8 cellular contexts compared by ENCODE assay signal in genomic region chr5:115544371-115545064, GRCh38. TPM values are rescaled to one million over a fixed set of nuclear protein-coding genes. Genes with fewer than 3 reads are reported as not detected.
DNase-seq lines count a peak whose midpoint lies in the region; ATAC-seq, FAIRE-seq and TF ChIP-seq lines count a peak whose summit lies in the region.

Gene FEM1C, minus strand, starts transcription at chr5:115544775. Its CDS starts 1,282 bp downstream, at chr5:115543493.

- H3K4me3 ChIP-seq in OCI-LY7 (ENCODE audit: low read depth, low read length, poor library complexity, severe bottlenecking) = peak within 1 kb of the TSS; percentile 92
- peak within 1 kb of the TSS; percentile 80 for H3K4me3 ChIP-seq in epithelial cell of esophagus (ENCODE audit: low read length)
- H3K4me3 ChIP-seq in mucosa of descending colon = peak within 1 kb of the TSS; percentile 80

- H3K4me1 ChIP-seq in OCI-LY7 (ENCODE audit: insufficient read depth, low read length, poor library complexity, severe bottlenecking) = peaks cover 31% of the 10 kb centered on the region
- H3K4me1 ChIP-seq in mucosa of descending colon (ENCODE audit: low read depth) = peaks cover 21% of the 10 kb centered on the region

- DNase-seq in D721Med (ENCODE audit: insufficient read length, low spot score) (peak; percentile 65), HuH-7.5 (ENCODE audit: low spot score) (peak; percentile 73), OCI-LY7 (ENCODE audit: low spot score) (peak; percentile 96), activated T-cell treated with anti-CD3 and anti-CD28 coated beads for 24 hours (ENCODE audit: low read depth) (peak; percentile 97), epithelial cell of esophagus (ENCODE audit: low read depth) (peak; percentile 99), mucosa of descending colon (peak; percentile 99)
- DNase-seq in stimulated activated CD8-positive, alpha-beta memory T cell treated with anti-CD3 and anti-CD28 coated beads, Interleukin-4, amount 100 ng/mL, for 24 hours (ENCODE audit: low read depth) = peak; percentile 99

- H3K9me3 ChIP-seq in OCI-LY7 (ENCODE audit: low read length) (peaks cover 13% of the 10 kb centered on the region; the same call in 1 of the 2 replicates), mucosa of descending colon (peaks cover 11% of the 10 kb centered on the region)

- H4K20me1 ChIP-seq in OCI-LY7 (ENCODE audit: insufficient read depth, low read length) = peaks cover 40% of the 10 kb centered on the region

- peak within 1 kb of the TSS; percentile 79 for H3K27ac ChIP-seq in OCI-LY7 (ENCODE audit: low read depth, low read length, poor library complexity, severe bottlenecking)

- CTCF ChIA-PET in OCI-LY7 (lab: Charles Lee; ENCODE audit: unreplicated experiment) = no interaction called here

- H3K36me3 ChIP-seq in OCI-LY7 (ENCODE audit: insufficient read depth, low read length) (peaks cover 38% of the 10 kb centered on the region), mucosa of descending colon (ENCODE audit: low read depth) (no peaks in the 10 kb centered on the region)

- peak within 1 kb of the TSS; percentile 82; the same call in 1 of the 2 replicates for H2AFZ ChIP-seq in OCI-LY7 (ENCODE audit: low read length)

- intact Hi-C loops in OCI-LY7 (cut with micrococcal nuclease; ENCODE audit: unreplicated experiment) = loop anchor here (1.0 to 5.0 kb wide), 4 partner anchors 43 to 543 kb away; partner anchors contain the start of genes AP3S1, ATG12, COMMD10 and TMED7
- intact Hi-C loops in mucosa of descending colon (cut with DNase I, micrococcal nuclease) = loop anchor here in 1 of 2 donors (5.0 kb wide), 1 partner anchor 298 kb away; the partner anchor contains the start of genes AP3S1 and ATG12

- TF ChIP-seq CTCF in D721Med (IDR thresholded peaks at IDR 0.05; ENCODE audit: insufficient read depth, missing control alignments) (no peak), OCI-LY7 (conservative IDR thresholded peaks at IDR 0.05; ENCODE audit: low read length) (no peak), epithelial cell of esophagus (IDR thresholded peaks at IDR 0.05; ENCODE audit: insufficient read depth, low read depth, low read length, missing control alignments) (no peak), mucosa of descending colon (IDR thresholded peaks at IDR 0.05) (no peak)

- no peak for FAIRE-seq in D721Med (lab: Jason Lieb, UNC)

- no TSS peak for BruUV-seq in OCI-LY7 (replicated peaks; lab: Mats Ljungman, UMichigan)

- peaks cover 45% of the 10 kb centered on the region for H3K79me2 ChIP-seq in OCI-LY7 (ENCODE audit: insufficient read depth, low read depth, low read length)

- POLR2A ChIA-PET in OCI-LY7 (lab: Charles Lee) = interaction anchor here (0.6 to 2.1 kb wide), 7 partner anchors 12 to 799 kb away, joined by 3 to 10 read pairs (median 4); no protein-coding TSS in a partner anchor

- ATAC-seq in GM21526 (IDR thresholded peaks at IDR 0.05; ENCODE audit: low FRiP score, unreplicated experiment) = peak; percentile 97
- peak; percentile 95 for ATAC-seq in mucosa of descending colon

- no peaks in the 10 kb centered on the region for H3K9me2 ChIP-seq in OCI-LY7 (ENCODE audit: insufficient read depth, low read length)

- H3K4me2 ChIP-seq in OCI-LY7 (ENCODE audit: low read length) = peak within 1 kb of the TSS; percentile 92

RNA-seq across cellular contexts. Expression of gene FEM1C, which starts in this region (rescaled TPM):
- 4.6 and 5.6 TPM in 2 replicates for total RNA-seq in OCI-LY7 (2014; rRNA removed; shearing (Covaris generic))
- total RNA-seq in OCI-LY7 (2022) (9.0 and 9.5 TPM in 2 replicates), mucosa of descending colon (10 to 100 TPM; 31.1 to 37.7 (median 33.5) TPM)

Comparison
In these comparisons a context has a peak if more than half of its experiments do, and no peak if none do; other contexts are left out.
1. Peak in every context shown above with its lines: DNase-seq, ATAC-seq, H3K4me3 ChIP-seq and H3K27ac ChIP-seq.